In genomic region chr11:83168756-83169155, GRCh38 we compare ENCODE assay signal across 21 cellular contexts. TPM values are rescaled to one million over a fixed set of nuclear protein-coding genes. Genes with fewer than 3 reads are reported as not detected.
DNase-seq lines count a peak whose midpoint lies in the region; ATAC-seq and TF ChIP-seq lines count a peak whose summit lies in the region.
"Had no signal": no experiment of that assay in that cellular context is flagged by ENCODE, and none has a peak within 500 bp of the region (broad histone marks: within the 10 kb centered on the region; RNA-seq: fewer than 3 reads in every experiment).

No MANE protein-coding gene starts in this region.

- H3K27ac ChIP-seq in BLaER1 treated with 17β-estradiol and CSF1 and Interleukin-3, amounts not matched to agents 10 nM and 100 nM = no peak overlapping the region
- H3K27ac ChIP-seq in CD4-positive, alpha-beta T cell (ENCODE audit: low read depth, low read length) = no peak overlapping the region
- no peak overlapping the region for H3K27ac ChIP-seq in SU-DHL-6 (ENCODE audit: low read depth, low read length)
- H3K27ac ChIP-seq: ascending aorta, heart right ventricle, Peyer's patch, right atrium auricular region, SK-N-MC, upper lobe of left lung had no signal

- TF ChIP-seq CTCF in CD4-positive, alpha-beta T cell (IDR thresholded peaks at IDR 0.05) = no peak
- TF ChIP-seq CTCF in SU-DHL-6 (IDR thresholded peaks at IDR 0.05; ENCODE audit: insufficient read depth, low read length, poor library complexity, severe bottlenecking) (no peak), GM10248 (IDR thresholded peaks at IDR 0.05; ENCODE audit: control extremely low read depth, extremely low read depth, low read depth, missing control alignments) (no peak)

- peaks cover 24 to 67% (median 40%) of the 10 kb centered on the region in 10 experiments; a peak in 19 of 20 replicates for H3K4me1 ChIP-seq in BLaER1 treated with 17β-estradiol and CSF1 and Interleukin-3, amounts not matched to agents 10 nM and 100 nM

- peaks cover 96% of the 10 kb centered on the region for H3K36me3 Mint-ChIP-seq in CD4-positive, alpha-beta T cell (ENCODE audit: low read depth)

- peaks cover 22% of the 10 kb centered on the region; the same call in 1 of the 2 replicates for H3F3A ChIP-seq in SU-DHL-6 (ENCODE audit: insufficient read depth)

- H3K79me2 ChIP-seq in SU-DHL-6 (ENCODE audit: insufficient read depth, low read length) = peaks cover 100% of the 10 kb centered on the region

- H3K9ac ChIP-seq in BLaER1 treated with 17β-estradiol and CSF1 and Interleukin-3, amounts not matched to agents 10 nM and 100 nM = no peak overlapping the region; a peak in 1 of 22 replicates
- H3K9ac ChIP-seq in SU-DHL-6 (ENCODE audit: low read length) = no peak overlapping the region

- H3K27me3 Mint-ChIP-seq in CD4-positive, alpha-beta T cell = no peaks in the 10 kb centered on the region

- no peak overlapping the region for H2AFZ ChIP-seq in SU-DHL-6 (ENCODE audit: low read depth, low read length, severe bottlenecking)

- peak overlapping the region; percentile 53 for H3K4me3 Mint-ChIP-seq in CD4-positive, alpha-beta T cell
- H3K4me3 Mint-ChIP-seq: endodermal cell had no signal

- no peaks in the 10 kb centered on the region for H3K9me2 ChIP-seq in SU-DHL-6 (replicated peaks; ENCODE audit: insufficient read depth, low read length)

- H3K4me3 ChIP-seq in BLaER1 treated with 17β-estradiol and CSF1 and Interleukin-3, amounts not matched to agents 10 nM and 100 nM = peak overlapping the region in 2 of 10 experiments; percentile 20 to 37; a peak in 2 of 20 replicates
- H3K4me3 ChIP-seq in SU-DHL-6 (ENCODE audit: insufficient read depth, low read length, poor library complexity, severe bottlenecking) = no peak overlapping the region
- H3K4me3 ChIP-seq: ascending aorta, heart right ventricle, Peyer's patch, right atrium auricular region, upper lobe of left lung had no signal

- ATAC-seq in CD4-positive, alpha-beta T cell (ENCODE audit: poor library complexity) = no peak
- ATAC-seq in esophagus mucosa (peak; percentile 10), GM21381 (IDR thresholded peaks at IDR 0.05; ENCODE audit: unreplicated experiment) (no peak)
- ATAC-seq: HCT116, left ventricle myocardium superior had no signal

- intact Hi-C loops in CD4-positive, alpha-beta T cell (cut with DNase I, micrococcal nuclease) = no loop called here

- DNase-seq in CD4-positive, alpha-beta T cell = no peak
- DNase-seq in NK-92 treated with Interleukin-12 subunit alpha and Interleukin-12 subunit beta, amount 100 ng/mL, for 24 hours (lab: John Stamatoyannopoulos, UW) = no peak
- DNase-seq in GM10248 (ENCODE audit: extremely low spot score) = no peak
- DNase-seq: activated naive CD4-positive, alpha-beta T cell; DMS153; endodermal cell; heart right ventricle; immature natural killer cell; left ventricle myocardium superior; NCI-H82; Peyer's patch; stimulated activated naive CD4-positive, alpha-beta T cell treated with Interleukin-2 at 50 U/mL for 16 hours; upper lobe of left lung had no signal

- peaks cover 56 to 100% (median 89%) of the 10 kb centered on the region in 11 experiments for H4K20me1 ChIP-seq in BLaER1 treated with 17β-estradiol and CSF1 and Interleukin-3, amounts not matched to agents 10 nM and 100 nM
- peaks cover 48% of the 10 kb centered on the region for H4K20me1 ChIP-seq in SU-DHL-6 (ENCODE audit: low read depth, low read length)

- peak overlapping the region; percentile 63 for H3K27ac Mint-ChIP-seq in CD4-positive, alpha-beta T cell
- H3K27ac Mint-ChIP-seq: endodermal cell had no signal

- peaks cover 83% of the 10 kb centered on the region for H3K4me1 Mint-ChIP-seq in CD4-positive, alpha-beta T cell (ENCODE audit: low read depth)

- peak overlapping the region; percentile 40 to 79 (median 50) for H3K4me2 ChIP-seq in BLaER1 treated with 17β-estradiol and CSF1 and Interleukin-3, amounts not matched to agents 10 nM and 100 nM
- H3K4me2 ChIP-seq in SU-DHL-6 (ENCODE audit: low read depth, low read length, poor library complexity, severe bottlenecking) = peak overlapping the region; percentile 41

- H3K27me3 ChIP-seq in BLaER1 treated with 17β-estradiol and CSF1 and Interleukin-3, amounts not matched to agents 10 nM and 100 nM = no peaks in the 10 kb centered on the region
- no peaks in the 10 kb centered on the region for H3K27me3 ChIP-seq in CD4-positive, alpha-beta T cell (ENCODE audit: control insufficient read depth, insufficient read depth, low read length)
- H3K27me3 ChIP-seq in SU-DHL-6 (ENCODE audit: low read length) = no peaks in the 10 kb centered on the region
- H3K27me3 ChIP-seq: ascending aorta, heart right ventricle, Peyer's patch, right atrium auricular region, upper lobe of left lung had no signal

- peaks cover 0 to 26% (median 6%) of the 10 kb centered on the region in 11 experiments; a peak in 9 of 22 replicates for H3K9me3 ChIP-seq in BLaER1 treated with 17β-estradiol and CSF1 and Interleukin-3, amounts not matched to agents 10 nM and 100 nM (replicated peaks in 1 of 11)
- H3K9me3 ChIP-seq in CD4-positive, alpha-beta T cell (ENCODE audit: control insufficient read depth, low read length) = no peaks in the 10 kb centered on the region
- H3K9me3 ChIP-seq in SU-DHL-6 (ENCODE audit: insufficient read depth, low read length) = no peaks in the 10 kb centered on the region
- H3K9me3 ChIP-seq: ascending aorta, heart right ventricle, Peyer's patch, right atrium auricular region, upper lobe of left lung had no signal

- H3K9me3 Mint-ChIP-seq in CD4-positive, alpha-beta T cell = no peaks in the 10 kb centered on the region
- H3K9me3 Mint-ChIP-seq: endodermal cell, immature natural killer cell had no signal

- POLR2A ChIA-PET in CD4-positive, alpha-beta T cell (lab: Charles Lee) = interaction anchor here (0.7 to 5.6 kb wide), 3 partner anchors 9 to 16 kb away, joined by 3 to 39 read pairs (median 4); partner anchors contain the start of gene PCF11
- POLR2A ChIA-PET in GM10248 (lab: Yijun Ruan, JAX) = no interaction called here

- H3K36me3 ChIP-seq in BLaER1 treated with 17β-estradiol and CSF1 and Interleukin-3, amounts not matched to agents 10 nM and 100 nM = peaks cover 97 to 100% (median 100%) of the 10 kb centered on the region in 11 experiments
- peaks cover 72% of the 10 kb centered on the region for H3K36me3 ChIP-seq in SU-DHL-6 (ENCODE audit: low read length)

- CTCF ChIA-PET in CD4-positive, alpha-beta T cell (lab: Charles Lee) = no interaction called here
- CTCF ChIA-PET in GM10248 (lab: Yijun Ruan, JAX) = no interaction called here

RNA-seq across cellular contexts. Expression of gene PCF11, which starts 11.8 kb away (rescaled TPM):
- total RNA-seq in CD4-positive, alpha-beta T cell = 100 to 1,000 TPM; 119 to 124 TPM
- total RNA-seq in esophagus mucosa = 28.7 TPM

RNA-seq across cellular contexts. Expression of gene ANKRD42, which starts 24.8 kb away (rescaled TPM):
- 10 to 100 TPM in 1 of 2 experiments, 1 to 10 TPM in 1; 8.6 to 10.0 TPM for total RNA-seq in CD4-positive, alpha-beta T cell
- 5.1 TPM for total RNA-seq in esophagus mucosa
